ENCODE assay signal across 1 cellular context in genomic region chr11:119423459-119424254, GRCh38.
TF ChIP-seq lines count a peak whose summit lies in the region.

No MANE protein-coding gene starts in this region.

TF ChIP-seq in A549, 52 proteins besides CTCF, POLR2A, EP300 and RAD21 (continued from another document):
- no peak for TF ChIP-seq RNF2 (IDR thresholded peaks at IDR 0.05; ENCODE audit: borderline replicate concordance, low read depth)
TF ChIP-seq in A549: peak in this region for 0.
